ENCODE assay signal across 34 cellular contexts in genomic region chr5:2508514-2508913, GRCh38.
"Had no signal": no experiment of that assay in that cellular context is flagged by ENCODE, and none has a peak within 500 bp of the region (broad histone marks: within the 10 kb centered on the region; RNA-seq: fewer than 3 reads in every experiment).

No MANE protein-coding gene starts in this region.

- ATAC-seq: activated CD8-positive, alpha-beta T cell treated with anti-CD3 and anti-CD28 coated beads for 36 hours; activated naive CD8-positive, alpha-beta T cell treated with anti-CD3 and anti-CD28 coated beads, Interleukin-2, amount 50 U/mL, for 24 hours had no signal

- H3K36me3 Mint-ChIP-seq: activated CD4-positive, alpha-beta memory T cell treated with anti-CD3 and anti-CD28 coated beads for 36 hours; activated naive CD4-positive, alpha-beta T cell treated with anti-CD3 and anti-CD28 coated beads, Interleukin-2, amount 10 ng/mL, durations not matched to agents 7 days and 5 days; activated naive CD4-positive, alpha-beta T cell treated with anti-CD3 and anti-CD28 coated beads, Interleukin-2, amount 50 U/mL, for 24 hours; activated naive CD8-positive, alpha-beta T cell; activated naive CD8-positive, alpha-beta T cell treated with anti-CD3 and anti-CD28 coated beads, Interleukin-2, amount 10 ng/mL, durations not matched to agents 7 days and 5 days; brain had no signal

- H3K36me3 ChIP-seq: ascending aorta, cardiac muscle cell had no signal

- H3K27ac ChIP-seq: ascending aorta, cardiac muscle cell, VCaP had no signal

- H3K27ac Mint-ChIP-seq: activated B cell treated with CpG ODN at 0.5 μM for 24 hours; activated CD4-positive, alpha-beta memory T cell treated with anti-CD3 and anti-CD28 coated beads for 36 hours; activated CD4-positive, alpha-beta T cell treated with anti-CD3 and anti-CD28 coated beads, Interleukin-2, amount 10 ng/mL, durations not matched to agents 24 days and 14 days; activated CD8-positive, alpha-beta T cell treated with anti-CD3 and anti-CD28 coated beads for 36 hours; activated naive CD4-positive, alpha-beta T cell treated with anti-CD3 and anti-CD28 coated beads, Interleukin-2, amount 10 ng/mL, durations not matched to agents 7 days and 5 days; activated naive CD4-positive, alpha-beta T cell treated with anti-CD3 and anti-CD28 coated beads, Interleukin-2, amount 50 U/mL, for 24 hours; activated naive CD8-positive, alpha-beta T cell; activated naive CD8-positive, alpha-beta T cell treated with anti-CD3 and anti-CD28 coated beads, Interleukin-2, amount 10 ng/mL, durations not matched to agents 7 days and 5 days; activated naive CD8-positive, alpha-beta T cell treated with anti-CD3 and anti-CD28 coated beads, Interleukin-2, amount 50 U/mL, for 24 hours; activated T-cell treated with anti-CD3 and anti-CD28 coated beads, Interleukin-2, amount 50 U/mL, for 24 hours; activated T-helper 2 cell treated with anti-CD3 and anti-CD28 coated beads, Interferon-gamma antibody, Interleukin-2, Interleukin-4, amounts not matched to agents 10 μg/mL and 5 μg/mL and 100 μg/mL, durations not matched to agents 14 hours and 24 hours and 36 hours; brain; T-helper 1 cell treated with Interleukin-12 subunit alpha and Interleukin-12 subunit beta and Interleukin-4 antibody, amounts not matched to agents 30 μg/mL and 1 μg/mL, for 36 hours; T-helper 2 cell treated with Interferon-gamma antibody and Interleukin-4, amounts not matched to agents 5 μg/mL and 100 μg/mL, for 36 hours had no signal

- H3K27me3 Mint-ChIP-seq: activated B cell treated with CpG ODN at 0.5 μM for 24 hours; activated CD4-positive, alpha-beta memory T cell treated with anti-CD3 and anti-CD28 coated beads for 36 hours; activated CD4-positive, alpha-beta T cell treated with anti-CD3 and anti-CD28 coated beads, Interleukin-2, amount 10 ng/mL, durations not matched to agents 24 days and 14 days; activated CD8-positive, alpha-beta T cell treated with anti-CD3 and anti-CD28 coated beads for 36 hours; activated naive CD4-positive, alpha-beta T cell treated with anti-CD3 and anti-CD28 coated beads, Interleukin-2, amount 10 ng/mL, durations not matched to agents 7 days and 5 days; activated naive CD4-positive, alpha-beta T cell treated with anti-CD3 and anti-CD28 coated beads, Interleukin-2, amount 50 U/mL, for 24 hours; activated naive CD8-positive, alpha-beta T cell; activated naive CD8-positive, alpha-beta T cell treated with anti-CD3 and anti-CD28 coated beads, Interleukin-2, amount 10 ng/mL, durations not matched to agents 7 days and 5 days; activated naive CD8-positive, alpha-beta T cell treated with anti-CD3 and anti-CD28 coated beads, Interleukin-2, amount 50 U/mL, for 24 hours; activated T-cell treated with anti-CD3 and anti-CD28 coated beads, Interleukin-2, amount 50 U/mL, for 24 hours; central memory CD8-positive, alpha-beta T cell had no signal

- DNase-seq: activated B cell treated with CpG ODN at 0.5 μM for 24 hours; activated CD4-positive, alpha-beta memory T cell treated with anti-CD3 and anti-CD28 coated beads for 36 hours; activated CD4-positive, alpha-beta T cell treated with anti-CD3 and anti-CD28 coated beads for 4 hours; activated CD4-positive, alpha-beta T cell treated with anti-CD3 and anti-CD28 coated beads, Interleukin-2, amount 10 ng/mL, durations not matched to agents 24 days and 14 days; activated CD4-positive, alpha-beta T cell treated with anti-CD3 and anti-CD28 coated beads, Interleukin-2, amount 50 U/mL, for 1 hour; activated CD4-positive, alpha-beta T cell treated with anti-CD3 and anti-CD28 coated beads, Interleukin-2, amount 50 U/mL, for 4 hours; activated CD4-positive, CD25-positive, alpha-beta regulatory T cell treated with anti-CD3 and anti-CD28 coated beads, Interleukin-2, amount 50 U/mL, for 72 hours; activated CD8-positive, alpha-beta memory T cell treated with anti-CD3 and anti-CD28 coated beads, Interleukin-2, amount 50 U/mL, for 4 hours; activated CD8-positive, alpha-beta T cell treated with anti-CD3 and anti-CD28 coated beads for 36 hours; activated effector memory CD4-positive, alpha-beta T cell treated with Interleukin-2 at 50 U/mL for 16 hours; activated gamma-delta T cell; activated naive CD4-positive, alpha-beta T cell treated with anti-CD3 and anti-CD28 coated beads, Interleukin-2, amount 10 ng/mL, durations not matched to agents 7 days and 5 days; activated naive CD4-positive, alpha-beta T cell treated with Interleukin-2 at 50 U/mL for 16 hours; activated naive CD8-positive, alpha-beta T cell treated with anti-CD3 and anti-CD28 coated beads, Interleukin-2, amount 10 ng/mL, durations not matched to agents 7 days and 5 days; activated naive CD8-positive, alpha-beta T cell treated with anti-CD3 and anti-CD28 coated beads, Interleukin-2, amount 50 U/mL, for 24 hours; activated T-cell treated with anti-CD3 and anti-CD28 coated beads, Interleukin-2, amount 50 U/mL, for 24 hours; activated T-cell treated with anti-CD3 and anti-CD28 coated beads, Interleukin-2, amount 50 U/mL, for 48 hours; amygdala; anterior cingulate cortex; caudate nucleus; cerebellar nuclear complex; T-helper 1 cell; T-helper 2 cell; T-helper 9 cell had no signal

- H3K4me1 ChIP-seq: ascending aorta had no signal

- H3K4me3 ChIP-seq: ascending aorta, cardiac muscle cell had no signal

- H3K27me3 ChIP-seq: ascending aorta, cardiac muscle cell had no signal

- H3K9me3 Mint-ChIP-seq: activated CD4-positive, alpha-beta T cell treated with anti-CD3 and anti-CD28 coated beads, Interleukin-2, amount 10 ng/mL, durations not matched to agents 24 days and 14 days; activated CD8-positive, alpha-beta T cell treated with anti-CD3 and anti-CD28 coated beads for 36 hours; activated naive CD8-positive, alpha-beta T cell treated with anti-CD3 and anti-CD28 coated beads, Interleukin-2, amount 10 ng/mL, durations not matched to agents 7 days and 5 days; activated naive CD8-positive, alpha-beta T cell treated with anti-CD3 and anti-CD28 coated beads, Interleukin-2, amount 50 U/mL, for 24 hours; activated T-cell treated with anti-CD3 and anti-CD28 coated beads, Interleukin-2, amount 50 U/mL, for 24 hours; central memory CD8-positive, alpha-beta T cell had no signal

- H3K4me1 Mint-ChIP-seq: activated B cell treated with CpG ODN at 0.5 μM for 24 hours; activated CD4-positive, alpha-beta T cell treated with anti-CD3 and anti-CD28 coated beads, Interleukin-2, amount 10 ng/mL, durations not matched to agents 24 days and 14 days; activated naive CD4-positive, alpha-beta T cell treated with anti-CD3 and anti-CD28 coated beads, Interleukin-2, amount 10 ng/mL, durations not matched to agents 7 days and 5 days; activated naive CD4-positive, alpha-beta T cell treated with anti-CD3 and anti-CD28 coated beads, Interleukin-2, amount 50 U/mL, for 24 hours; activated naive CD8-positive, alpha-beta T cell treated with anti-CD3 and anti-CD28 coated beads, Interleukin-2, amount 10 ng/mL, durations not matched to agents 7 days and 5 days; activated naive CD8-positive, alpha-beta T cell treated with anti-CD3 and anti-CD28 coated beads, Interleukin-2, amount 50 U/mL, for 24 hours; central memory CD8-positive, alpha-beta T cell had no signal

- H3K9me3 ChIP-seq: ascending aorta had no signal

- H3K4me3 Mint-ChIP-seq: activated B cell treated with CpG ODN at 0.5 μM for 24 hours; activated CD4-positive, alpha-beta memory T cell treated with anti-CD3 and anti-CD28 coated beads for 36 hours; activated CD4-positive, alpha-beta T cell treated with anti-CD3 and anti-CD28 coated beads, Interleukin-2, amount 10 ng/mL, durations not matched to agents 24 days and 14 days; activated CD8-positive, alpha-beta T cell treated with anti-CD3 and anti-CD28 coated beads for 36 hours; activated naive CD4-positive, alpha-beta T cell treated with anti-CD3 and anti-CD28 coated beads, Interleukin-2, amount 10 ng/mL, durations not matched to agents 7 days and 5 days; activated naive CD4-positive, alpha-beta T cell treated with anti-CD3 and anti-CD28 coated beads, Interleukin-2, amount 50 U/mL, for 24 hours; activated naive CD8-positive, alpha-beta T cell; activated naive CD8-positive, alpha-beta T cell treated with anti-CD3 and anti-CD28 coated beads, Interleukin-2, amount 10 ng/mL, durations not matched to agents 7 days and 5 days; activated naive CD8-positive, alpha-beta T cell treated with anti-CD3 and anti-CD28 coated beads, Interleukin-2, amount 50 U/mL, for 24 hours; activated T-cell treated with anti-CD3 and anti-CD28 coated beads, Interleukin-2, amount 50 U/mL, for 24 hours; brain; central memory CD8-positive, alpha-beta T cell; T-helper 1 cell treated with Interleukin-12 subunit alpha and Interleukin-12 subunit beta and Interleukin-4 antibody, amounts not matched to agents 30 μg/mL and 1 μg/mL, for 36 hours; T-helper 2 cell treated with Interferon-gamma antibody and Interleukin-4, amounts not matched to agents 5 μg/mL and 100 μg/mL, for 36 hours had no signal
